In the genomic region with DNA sequence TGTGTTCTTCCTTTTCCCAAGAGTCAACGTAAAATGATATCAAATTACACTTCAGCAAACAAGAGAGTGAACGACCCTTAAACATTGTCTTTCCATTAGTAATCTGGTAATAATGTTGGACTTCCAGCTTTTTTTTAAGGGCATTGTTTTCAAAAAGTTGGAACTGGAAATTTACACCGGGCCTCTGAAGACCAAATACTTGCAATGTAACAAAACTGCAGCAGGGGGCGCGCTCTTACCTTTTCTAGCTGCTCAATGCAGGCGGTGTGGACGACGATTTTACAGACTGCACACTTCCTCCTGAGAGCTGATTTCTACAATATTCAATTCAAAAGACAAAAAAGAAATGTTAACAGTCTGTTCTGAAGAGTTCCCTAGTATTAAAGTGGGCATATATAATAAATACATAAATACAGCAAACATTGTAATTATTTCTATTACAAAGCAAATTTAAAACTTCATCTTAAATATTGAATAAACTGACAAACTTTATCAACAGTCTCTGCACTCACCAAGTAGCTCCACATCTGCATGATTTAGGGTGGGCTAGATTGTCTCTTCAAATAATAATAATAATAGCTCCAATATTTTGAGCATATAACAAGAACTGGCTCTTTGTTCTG, we compare ENCODE assay signal across 8 cellular contexts.
DNase-seq lines count a peak whose midpoint lies in the region; ATAC-seq and TF ChIP-seq lines count a peak whose summit lies in the region.

No MANE protein-coding gene starts in this region.

- CTCF ChIA-PET in BJ (lab: Yijun Ruan, JAX), result interaction anchor here (0.7 to 7.8 kb wide), 48 partner anchors 10 to 357 kb away, joined by 3 to 94 read pairs (median 4); no protein-coding TSS in a partner anchor

- no peak overlapping the region for H3K4me3 ChIP-seq in BJ (ENCODE audit: low read depth, low read length)

- ATAC-seq in GM19043 (IDR thresholded peaks at IDR 0.05; ENCODE audit: low read depth, unreplicated experiment) (peak; percentile 83), HG03442 (IDR thresholded peaks at IDR 0.05; ENCODE audit: unreplicated experiment) (peak; percentile 81)

- TF ChIP-seq CTCF in BJ (IDR thresholded peaks at IDR 0.05; ENCODE audit: insufficient read depth, low read depth, low read length), result peak; percentile 80

- DNase-seq in BJ (ENCODE audit: low read depth), result no peak
- DNase-seq in NCI-H526 (lab: John Stamatoyannopoulos, UW), result peak; percentile 71 to 94
- DNase-seq in activated CD4-positive, alpha-beta T cell treated with anti-CD3 and anti-CD28 coated beads, Interleukin-2, amount 50 U/mL, for 24 hours (ENCODE audit: low read depth in 1 of 2, low spot score in 1 of 2), result peak; percentile 37 to 41
- DNase-seq in effector CD8-positive, alpha-beta T cell (lab: John Stamatoyannopoulos, UW), result peak; percentile 11
- DNase-seq in lung microvascular endothelial cell (ENCODE audit: low read depth in 2 of 2), result peak; percentile 85 to 96
- peak; percentile 38 to 60 for DNase-seq in stimulated activated CD8-positive, alpha-beta memory T cell treated with anti-CD3 and anti-CD28 coated beads, Interleukin-2, amount 100 ng/mL, for 48 hours (ENCODE audit: low read depth in 2 of 2)

- H3K27me3 ChIP-seq in BJ (ENCODE audit: control insufficient read depth, insufficient read depth, low read length), result no peaks in the 10 kb centered on the region; the same call in 1 of the 2 replicates

- no peaks in the 10 kb centered on the region for H3K36me3 ChIP-seq in BJ (ENCODE audit: control insufficient read depth, insufficient read depth, low read length)

- POLR2A ChIA-PET in BJ (lab: Charles Lee), result no interaction called here
